8 cellular contexts compared by ENCODE assay signal in the genomic region with DNA sequence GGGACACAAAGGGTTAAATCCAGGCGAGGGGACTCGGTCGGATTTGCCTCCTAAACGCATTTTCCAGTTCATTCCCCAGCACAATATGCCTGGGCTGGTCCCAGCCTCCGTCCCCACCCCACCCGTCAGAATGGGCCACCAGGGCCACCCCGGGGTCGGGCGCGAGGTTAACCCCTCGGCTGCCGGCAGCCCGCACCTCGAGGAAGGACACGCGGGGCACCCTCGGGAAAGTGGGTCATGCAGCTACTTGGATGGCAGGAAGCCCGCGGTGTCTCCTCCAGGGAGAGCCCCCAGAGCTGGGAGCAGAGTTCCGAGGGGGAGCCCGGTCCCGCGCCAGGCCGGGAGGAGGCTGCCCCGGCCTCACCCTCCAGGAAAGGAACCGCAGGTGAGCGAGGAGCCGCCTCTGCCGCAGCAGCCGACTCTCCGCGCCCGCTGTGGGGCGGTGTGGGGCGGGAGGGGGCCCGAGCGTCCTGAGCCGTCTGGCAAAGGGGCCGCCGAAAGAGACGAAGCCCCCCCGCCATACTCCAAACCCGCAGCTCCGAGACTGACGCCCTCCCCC. TPM values are rescaled to one million over a fixed set of nuclear protein-coding genes. Genes with fewer than 3 reads are reported as not detected.
A peak's percentile ranks its signal among the peaks of the same experiment; 100 is the strongest.
DNase-seq lines count a peak whose midpoint lies in the region; ATAC-seq, FAIRE-seq and TF ChIP-seq lines count a peak whose summit lies in the region.

No MANE protein-coding gene starts in this region.

- CTCF ChIA-PET in activated CD4-positive, alpha-beta T cell treated with anti-CD3 and anti-CD28 coated beads for 36 hours (lab: Charles Lee): interaction anchor here (1.0 kb wide), 1 partner anchor 86 kb away, joined by 3 read pairs; no protein-coding TSS in a partner anchor
- CTCF ChIA-PET in HepG2 (lab: Yijun Ruan, JAX; ENCODE audit: low intra/inter-chr PET ratio, low total read pairs): no interaction called here

- no peak for TF ChIP-seq EP300 in HepG2 (IDR thresholded peaks at IDR 0.05; ENCODE audit: low read depth in 2 of 2, low read length in 2 of 2)
- TF ChIP-seq EP300 in HepG2 (CRISPR knock-in tag; IDR thresholded peaks at IDR 0.05; ENCODE audit: borderline replicate concordance): no peak

- POLR2A ChIA-PET in activated CD4-positive, alpha-beta T cell treated with anti-CD3 and anti-CD28 coated beads for 36 hours (lab: Charles Lee): no interaction called here
- POLR2A ChIA-PET in HepG2 (lab: Yijun Ruan, JAX): interaction anchor here (1.1 to 1.7 kb wide), 3 partner anchors 14 to 64 kb away, joined by 3 to 5 read pairs (median 4); no protein-coding TSS in a partner anchor

- TF ChIP-seq CTCF in HepG2 (CRISPR knock-in tag; IDR thresholded peaks at IDR 0.05) (peak; percentile 63), thyroid gland (IDR thresholded peaks at IDR 0.05) (peak in 1 of 6 experiments; percentile 20)

- ATAC-seq in activated CD4-positive, alpha-beta T cell treated with anti-CD3 and anti-CD28 coated beads for 36 hours: no peak
- peak; percentile 45 for ATAC-seq in HepG2

- H3K4me1 ChIP-seq in HepG2 (ENCODE audit: insufficient read depth, low read length) (peaks cover 35% of the 10 kb centered on the region), thyroid gland (peaks cover 19 to 27% of the 10 kb centered on the region in 2 donors)

- BruUV-seq in HepG2 (replicated peaks; lab: Mats Ljungman, UMichigan): no TSS peak

- peaks cover 19% of the 10 kb centered on the region for H3K27me3 Mint-ChIP-seq in activated CD4-positive, alpha-beta T cell treated with anti-CD3 and anti-CD28 coated beads for 36 hours

- H3K36me3 ChIP-seq in HepG2 (replicated peaks in 1 of 2; ENCODE audit: control insufficient read depth in 1 of 2, insufficient read depth in 2 of 2, low read length in 2 of 2) (no peaks in the 10 kb centered on the region), thyroid gland (no peaks in the 10 kb centered on the region)

- H3K9me3 ChIP-seq in HepG2 (ENCODE audit: low read length): no peaks in the 10 kb centered on the region
- H3K9me3 ChIP-seq in thyroid gland: no peaks in the 10 kb centered on the region

- H3K27ac Mint-ChIP-seq in activated CD4-positive, alpha-beta T cell treated with anti-CD3 and anti-CD28 coated beads for 36 hours: no peak overlapping the region

- H3K36me3 Mint-ChIP-seq in activated CD4-positive, alpha-beta T cell treated with anti-CD3 and anti-CD28 coated beads for 36 hours (ENCODE audit: low read depth): no peaks in the 10 kb centered on the region

- H3K79me2 ChIP-seq in HepG2 (ENCODE audit: insufficient read depth, low read length): no peaks in the 10 kb centered on the region

- in situ Hi-C loops in HepG2 (cut with HindIII; ENCODE audit: extremely low pct_ligation_motif_present, low pct_unique_long_range_greater_than_20kb): loop anchor here (5.0 kb wide), 1 partner anchor 100 kb away; no protein-coding TSS in a partner anchor

- H3K4me1 Mint-ChIP-seq in activated CD4-positive, alpha-beta T cell treated with anti-CD3 and anti-CD28 coated beads for 36 hours: peaks cover 12% of the 10 kb centered on the region

- peak overlapping the region; percentile 74 for H3K4me3 Mint-ChIP-seq in activated CD4-positive, alpha-beta T cell treated with anti-CD3 and anti-CD28 coated beads for 36 hours

- H3K27me3 ChIP-seq in HepG2 (ENCODE audit: control insufficient read depth in 1 of 2, insufficient read depth in 2 of 2, low read length in 2 of 2): peaks cover 4 to 17% of the 10 kb centered on the region in 2 experiments; a peak in 4 of 5 replicates
- H3K27me3 ChIP-seq in thyroid gland: no peaks in the 10 kb centered on the region

- no peaks in the 10 kb centered on the region for H4K20me1 ChIP-seq in HepG2 (ENCODE audit: insufficient read depth, low read length)

- peak; percentile 48 for DNase-seq in activated CD4-positive, alpha-beta T cell treated with anti-CD3 and anti-CD28 coated beads for 36 hours
- no peak for DNase-seq in activated CD4-positive, alpha-beta T cell treated with anti-CD3 and anti-CD28 coated beads for 1 hour
- DNase-seq in NCI-H774 (lab: John Stamatoyannopoulos, UW) (peak; percentile 29), HepG2 (ENCODE audit: low spot score) (no peak), thyroid gland (peak; percentile 9 to 22), NCI-H1694 treated with DMSO at 0.1 percent for 48 hours (lab: John Stamatoyannopoulos, UW) (no peak), Ammon's horn (ENCODE audit: low spot score) (no peak)
- peak; percentile 13 for DNase-seq in central memory CD4-positive, alpha-beta T cell

- WGBS in HepG2 (ENCODE audit: low lambda C conversion rate): 3% methylated on average over 19 of the region's 45 CpGs
- WGBS in thyroid gland, 2 donors: 2 to 4% methylated on average over 6 to 14 of the region's 45 CpGs

- no peak overlapping the region for H3K27ac ChIP-seq in HepG2 (ENCODE audit: extremely low read length, insufficient read depth, low read length)
- no peak overlapping the region for H3K27ac ChIP-seq in thyroid gland

- H2AFZ ChIP-seq in HepG2 (ENCODE audit: low read length): no peak overlapping the region

- FAIRE-seq in HepG2 (lab: Jason Lieb, UNC): no peak

- H3K9ac ChIP-seq in HepG2 (ENCODE audit: insufficient read depth, low read depth, low read length): peak overlapping the region; percentile 44; the same call in 1 of the 2 replicates

- intact Hi-C loops in activated CD4-positive, alpha-beta T cell treated with anti-CD3 and anti-CD28 coated beads for 36 hours (cut with DNase I, micrococcal nuclease): loop anchor here in 1 of 2 experiments (5.0 kb wide), 2 partner anchors 345 to 380 kb away; partner anchors contain the start of gene USP2
- intact Hi-C loops in HepG2 (cut with micrococcal nuclease; ENCODE audit: unreplicated experiment): loop anchor here (2.0 kb wide), 1 partner anchor 33 kb away; no protein-coding TSS in a partner anchor
- intact Hi-C loops in thyroid gland (cut with DNase I): loop anchor here (5.0 kb wide), 2 partner anchors 60 to 245 kb away; no protein-coding TSS in a partner anchor

- TF ChIP-seq POLR2A in HepG2 (IDR thresholded peaks at IDR 0.05; ENCODE audit: insufficient read depth in 1 of 2, low read depth in 2 of 2, low read length in 2 of 2): no peak
- no peak for TF ChIP-seq POLR2A in thyroid gland (IDR thresholded peaks at IDR 0.05)

- H3K9me3 Mint-ChIP-seq in activated CD4-positive, alpha-beta T cell treated with anti-CD3 and anti-CD28 coated beads for 36 hours (ENCODE audit: low read depth): no peaks in the 10 kb centered on the region

- no peak for TF ChIP-seq RAD21 in HepG2 (CRISPR knock-in tag; IDR thresholded peaks at IDR 0.05)

- H3K4me2 ChIP-seq in HepG2 (ENCODE audit: low read depth, low read length): peak overlapping the region; percentile 98

- H3K4me3 ChIP-seq in HepG2 (replicated peaks in 1 of 3; ENCODE audit: insufficient read depth in 1 of 3, low read depth in 2 of 3, low read length in 3 of 3) (peak overlapping the region; percentile 62 to 80 (median 73)), thyroid gland (replicated peaks in 1 of 3) (peak overlapping the region; percentile 55 to 87 (median 66))

TF ChIP-seq in HepG2, 621 proteins besides CTCF, POLR2A, EP300 and RAD21 (continues in another document):
- TF ChIP-seq, protein P1, sequence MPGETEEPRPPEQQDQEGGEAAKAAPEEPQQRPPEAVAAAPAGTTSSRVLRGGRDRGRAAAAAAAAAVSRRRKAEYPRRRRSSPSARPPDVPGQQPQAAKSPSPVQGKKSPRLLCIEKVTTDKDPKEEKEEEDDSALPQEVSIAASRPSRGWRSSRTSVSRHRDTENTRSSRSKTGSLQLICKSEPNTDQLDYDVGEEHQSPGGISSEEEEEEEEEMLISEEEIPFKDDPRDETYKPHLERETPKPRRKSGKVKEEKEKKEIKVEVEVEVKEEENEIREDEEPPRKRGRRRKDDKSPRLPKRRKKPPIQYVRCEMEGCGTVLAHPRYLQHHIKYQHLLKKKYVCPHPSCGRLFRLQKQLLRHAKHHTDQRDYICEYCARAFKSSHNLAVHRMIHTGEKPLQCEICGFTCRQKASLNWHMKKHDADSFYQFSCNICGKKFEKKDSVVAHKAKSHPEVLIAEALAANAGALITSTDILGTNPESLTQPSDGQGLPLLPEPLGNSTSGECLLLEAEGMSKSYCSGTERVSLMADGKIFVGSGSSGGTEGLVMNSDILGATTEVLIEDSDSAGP (CRISPR knock-in tag; IDR thresholded peaks at IDR 0.05; ENCODE audit: borderline replicate concordance): 0 out of 2 replicates have a peak, but pooled peaks have one; percentile 23
- no peak for TF ChIP-seq TCF12 (IDR thresholded peaks at IDR 0.05)
- no peak for TF ChIP-seq TCF12 (CRISPR knock-in tag; IDR thresholded peaks at IDR 0.05)
- no peak for TF ChIP-seq ZNF766 (CRISPR knock-in tag; IDR thresholded peaks at IDR 0.05; ENCODE audit: borderline replicate concordance)
- TF ChIP-seq MTA1 (CRISPR knock-in tag; IDR thresholded peaks at IDR 0.05; ENCODE audit: borderline replicate concordance): 0 out of 2 replicates have a peak, but pooled peaks have one; percentile 41
- peak; percentile 41; the same call in 1 of the 2 replicates for TF ChIP-seq GABPB1 (CRISPR knock-in tag; IDR thresholded peaks at IDR 0.05)

RNA-seq across cellular contexts. Expression of gene NECTIN1, which starts 1.4 kb away (rescaled TPM):
- 1 to 10 TPM; 1.6 to 1.7 TPM for total RNA-seq in activated CD4-positive, alpha-beta T cell treated with anti-CD3 and anti-CD28 coated beads for 36 hours
- 4.1 and 7.3 TPM in 2 replicates for total RNA-seq in HepG2 (2016; rRNA removed; fragmentation: Illumina TruSeq; extraction: Trizol)
- total RNA-seq in HepG2 (2016; cell fraction: cytosol; rRNA removed; fragmentation: Illumina TruSeq; extraction: Trizol; ENCODE audit: low read depth): 1.8 and 2.9 TPM in 2 replicates
- 4.3 and 5.3 TPM in 2 replicates for total RNA-seq in HepG2 (2016; cell fraction: insoluble cytoplasmic fraction; rRNA removed; fragmentation: Illumina TruSeq; extraction: Trizol)
- total RNA-seq in HepG2 (2016; cell fraction: membrane; rRNA removed; fragmentation: Illumina TruSeq; extraction: Trizol): 5.3 and 6.4 TPM in 2 replicates
- 5.4 and 6.5 TPM in 2 replicates for total RNA-seq in HepG2 (2016; cell fraction: nucleus; rRNA removed; fragmentation: Illumina TruSeq; extraction: Trizol)
- polyA plus RNA-seq in HepG2 (2011; rRNA removed): 3.9 and 4.7 TPM in 2 replicates
- 2.3 and 2.9 TPM in 2 replicates for polyA plus RNA-seq in HepG2 (2011; cell fraction: cytosol; rRNA removed)
- polyA plus RNA-seq in HepG2 (2011; cell fraction: nucleus; rRNA removed): 3.6 and 4.2 TPM in 2 replicates
- 3.3 and 4.2 TPM in 2 replicates for polyA plus RNA-seq in HepG2 (2012)
- polyA plus RNA-seq in HepG2 (2016; cell fraction: cytosol; fragmentation: Illumina TruSeq; extraction: Trizol; ENCODE audit: low read depth): 1.8 and 1.9 TPM in 2 replicates
- polyA plus RNA-seq in HepG2 (2016; cell fraction: insoluble cytoplasmic fraction; fragmentation: Illumina TruSeq; extraction: Trizol; ENCODE audit: low read depth): 4.9 and 6.0 TPM in 2 replicates
- polyA plus RNA-seq in HepG2 (2016; cell fraction: membrane; fragmentation: Illumina TruSeq; extraction: Trizol; ENCODE audit: low read depth): 4.1 and 4.8 TPM in 2 replicates
- polyA plus RNA-seq in HepG2 (2016; cell fraction: nucleus; fragmentation: Illumina TruSeq; extraction: Trizol; ENCODE audit: insufficient read depth, low read depth): 9.3 and 9.9 TPM in 2 replicates
- polyA minus RNA-seq in HepG2 (2011; rRNA and poly(A)+ RNA removed; ENCODE audit: low replicate concordance): 4.1 and 6.6 TPM in 2 replicates
- 3.0 and 4.1 TPM in 2 replicates for polyA minus RNA-seq in HepG2 (2011; cell fraction: cytosol; rRNA and poly(A)+ RNA removed)
- 6.1 and 6.6 TPM in 2 replicates for polyA minus RNA-seq in HepG2 (2011; cell fraction: nucleus; rRNA and poly(A)+ RNA removed)
- 1 to 10 TPM in 3 of 4 donors, under 1 TPM in 1; 0.94 to 5.3 (median 2.3) TPM for total RNA-seq in thyroid gland

Comparison
In these comparisons a context has a peak if more than half of its experiments do, and no peak if none do; other contexts are left out.
1. DNase-seq: peak in activated CD4-positive, alpha-beta T cell treated with anti-CD3 and anti-CD28 coated beads for 36 hours (single experiment), NCI-H774 (single experiment), central memory CD4-positive, alpha-beta T cell (single experiment) and thyroid gland (2 of 2); none in activated CD4-positive, alpha-beta T cell treated with anti-CD3 and anti-CD28 coated beads for 1 hour (single experiment), HepG2 (single experiment), NCI-H1694 treated with DMSO at 0.1 percent for 48 hours (single experiment) and Ammon's horn (single experiment).